In the genomic region with DNA sequence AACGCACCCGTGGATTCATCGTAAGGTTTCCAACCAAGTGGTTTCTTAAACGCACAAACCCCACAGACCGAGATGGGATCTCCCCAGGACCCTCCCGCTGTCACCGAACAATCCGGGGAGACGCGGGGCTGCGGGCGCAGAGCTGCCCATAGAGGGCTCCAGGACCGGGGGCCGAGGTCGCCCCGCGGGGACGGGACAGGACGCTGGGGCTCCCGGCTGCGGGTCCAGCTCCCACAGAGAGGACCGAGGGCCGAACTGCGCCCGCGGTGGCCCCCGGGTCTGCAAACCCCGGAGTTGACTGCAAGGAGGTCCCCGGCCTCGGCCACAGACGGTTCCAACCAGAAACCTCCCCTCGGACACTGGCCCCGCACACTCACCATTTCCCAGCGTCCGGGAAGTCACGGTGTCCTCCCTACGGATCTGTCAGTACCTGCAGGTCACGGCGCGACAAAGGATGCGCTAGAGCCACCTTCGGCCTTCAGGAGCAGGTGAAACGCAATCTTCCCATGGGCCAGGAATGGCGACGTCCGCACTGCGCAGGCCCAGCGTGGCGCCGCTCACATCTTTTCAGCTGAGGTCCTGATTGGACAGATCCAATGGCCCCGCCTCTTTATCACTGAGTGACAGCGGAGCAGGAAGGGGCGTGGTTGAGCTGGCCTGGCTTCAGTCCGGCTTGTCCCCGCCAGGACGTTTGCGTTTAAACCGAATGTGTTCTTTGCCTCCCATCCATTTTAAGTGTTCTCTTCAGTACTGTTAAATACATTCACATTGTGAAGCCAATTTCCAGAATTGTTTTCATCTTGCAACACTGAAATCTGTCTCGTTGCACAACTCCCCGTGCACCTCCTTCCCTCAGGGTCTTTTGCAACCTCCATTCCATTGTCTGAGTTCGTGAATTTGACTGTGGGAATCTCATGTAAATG, we compare ENCODE assay signal across 8 cellular contexts. TPM values are rescaled to one million over a fixed set of nuclear protein-coding genes. Genes with fewer than 3 reads are reported as not detected.
A peak's percentile ranks its signal among the peaks of the same experiment; 100 is the strongest.
DNase-seq lines count a peak whose midpoint lies in the region; ATAC-seq and TF ChIP-seq lines count a peak whose summit lies in the region.

ZNF14 (minus strand) TSS at position 534 of the 923 bp plus-strand sequence; CDS start at position 380, 154 bp downstream.

- ATAC-seq in GM18867 (IDR thresholded peaks at IDR 0.05; ENCODE audit: unreplicated experiment) (peak; percentile 99), HG03097 (IDR thresholded peaks at IDR 0.05; ENCODE audit: low FRiP score, unreplicated experiment) (peak; percentile 93), activated B cell treated with CpG ODN at 0.5 μM for 24 hours (ENCODE audit: low read depth) (peak; percentile 99)

- H3K4me3 ChIP-seq in AG04449 (ENCODE audit: low read depth, low read length) (peak within 1 kb of the TSS; percentile 99), spleen (peak within 1 kb of the TSS; percentile 66 to 97 (median 83))

- POLR2A ChIA-PET in AG04449 (lab: Yijun Ruan, JAX) (interaction anchor here (0.6 to 1.3 kb wide), 7 partner anchors 12 to 168 kb away, joined by 3 to 5 read pairs (median 4); partner anchors contain the start of genes ZNF253 and ZNF506), activated B cell treated with CpG ODN at 0.5 μM for 24 hours (lab: Charles Lee) (interaction anchor here (0.5 to 2.4 kb wide), 27 partner anchors 10 to 903 kb away, joined by 3 to 42 read pairs (median 4); partner anchors contain the start of genes ATP13A1, GMIP, LPAR2 and TSSK6)

- intact Hi-C loops in activated B cell treated with CpG ODN at 0.5 μM for 24 hours (cut with micrococcal nuclease), result loop anchor here (1.0 to 5.0 kb wide), 10 partner anchors 43 to 434 kb away; partner anchors contain the start of genes ATP13A1, GMIP, NDUFA13 and TSSK6
- intact Hi-C loops in spleen (cut with DNase I; ENCODE audit: low total_unique reads), result loop anchor here (10.0 kb wide), 1 partner anchor 68 kb away; the partner anchor contains the start of genes ATP13A1 and ZNF101

- TF ChIP-seq POLR2A in spleen (IDR thresholded peaks at IDR 0.05), result peak; percentile 61 to 76 (median 73)

- CTCF ChIA-PET in AG04449 (lab: Yijun Ruan, JAX), result interaction anchor here (1.8 kb wide), 1 partner anchor 13 kb away, joined by 6 read pairs; no protein-coding TSS in a partner anchor
- CTCF ChIA-PET in activated B cell treated with CpG ODN at 0.5 μM for 24 hours (lab: Charles Lee), result no interaction called here

- H3K9me3 ChIP-seq in spleen, result peaks cover 0 to 38% (median 29%) of the 10 kb centered on the region in 8 donors

- peak; percentile 30 for TF ChIP-seq CTCF in AG04449 (IDR thresholded peaks at IDR 0.05; ENCODE audit: insufficient read depth, low read length, missing control alignments)
- no peak for TF ChIP-seq CTCF in activated B cell treated with CpG ODN at 0.5 μM for 24 hours (IDR thresholded peaks at IDR 0.05)
- peak in 4 of 11 experiments; percentile 0 to 15 (median 10) for TF ChIP-seq CTCF in spleen (IDR thresholded peaks at IDR 0.05 in 8 of 11, conservative IDR thresholded peaks at IDR 0.05 in 3 of 11)

- peak within 1 kb of the TSS; percentile 61 to 89 (median 84) for H3K27ac ChIP-seq in spleen

- peaks cover 28% of the 10 kb centered on the region for H3K4me1 Mint-ChIP-seq in activated B cell treated with CpG ODN at 0.5 μM for 24 hours

- H3K9me3 Mint-ChIP-seq in activated B cell treated with CpG ODN at 0.5 μM for 24 hours, result no peaks in the 10 kb centered on the region

- 1% methylated on average over 11 to 61 of the region's 61 CpGs for WGBS in spleen, 5 donors

- peaks cover 30% of the 10 kb centered on the region for H3K36me3 Mint-ChIP-seq in activated B cell treated with CpG ODN at 0.5 μM for 24 hours (ENCODE audit: low read depth)

- H3K27me3 ChIP-seq in spleen (replicated peaks in 1 of 7), result no peaks in the 10 kb centered on the region

- H3K27me3 Mint-ChIP-seq in activated B cell treated with CpG ODN at 0.5 μM for 24 hours, result no peaks in the 10 kb centered on the region

- H3K4me1 ChIP-seq in spleen, result peaks cover 0 to 40% (median 17%) of the 10 kb centered on the region in 6 donors

- H3K27ac Mint-ChIP-seq in activated B cell treated with CpG ODN at 0.5 μM for 24 hours, result peak within 1 kb of the TSS; percentile 96

- peak within 1 kb of the TSS; percentile 99 for H3K4me3 Mint-ChIP-seq in activated B cell treated with CpG ODN at 0.5 μM for 24 hours

- DNase-seq in AG04449 (ENCODE audit: low read depth, low spot score) (peak; percentile 61), NCI-H2171 treated with DMSO at 0.1 percent for 48 hours (lab: John Stamatoyannopoulos, UW) (peak; percentile 92), activated B cell treated with CpG ODN at 0.5 μM for 24 hours (peak; percentile 79), iris pigment epithelial cell (ENCODE audit: low read depth) (peak; percentile 94), spleen (peak; percentile 95)
- peak; percentile 85 for DNase-seq in central memory CD4-positive, alpha-beta T cell

- H3K36me3 ChIP-seq in spleen, result peaks cover 0 to 30% (median 19%) of the 10 kb centered on the region in 6 donors

RNA-seq across cellular contexts. Expression of gene ZNF14, which starts in this region (rescaled TPM):
- 11.8 and 13.4 TPM in 2 replicates for total RNA-seq in activated B cell treated with CpG ODN at 0.5 μM for 24 hours
- total RNA-seq in spleen, result 10 to 100 TPM in 5 of 7 donors, 1 to 10 TPM in 2; 8.0 to 17.1 (median 11.5) TPM
- polyA plus RNA-seq in spleen, result 1 to 10 TPM; 5.2 to 7.6 (median 6.2) TPM

Comparison
In these comparisons a context has a peak if more than half of its experiments do, and no peak if none do; other contexts are left out.
1. Peak in every context shown above with its lines: DNase-seq, ATAC-seq, H3K4me3 ChIP-seq and H3K27ac ChIP-seq.